11 cellular contexts compared by ENCODE assay signal in the genomic region with DNA sequence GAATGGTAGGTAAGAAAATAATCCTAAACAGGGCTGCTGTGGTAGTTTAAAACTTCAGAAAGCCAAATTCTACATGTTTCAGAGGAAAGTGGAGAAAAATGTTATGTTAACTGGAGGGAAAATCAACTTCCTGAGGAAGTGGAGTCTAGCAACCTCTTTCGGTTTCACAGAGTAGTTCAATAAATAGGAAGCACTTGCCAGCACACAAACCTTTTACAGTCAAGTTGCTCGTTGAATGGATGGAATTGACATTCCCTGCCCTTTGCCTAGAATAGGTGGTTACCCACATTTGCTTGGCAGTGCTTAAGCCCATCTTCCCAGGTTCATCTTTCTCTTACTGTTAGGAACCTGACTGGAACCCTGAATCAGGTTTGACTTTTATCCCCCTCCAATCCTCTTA. TPM values are rescaled to one million over a fixed set of nuclear protein-coding genes. Genes with fewer than 3 reads are reported as not detected.
DNase-seq lines count a peak whose midpoint lies in the region; ATAC-seq, FAIRE-seq and TF ChIP-seq lines count a peak whose summit lies in the region.
"Had no signal": no experiment of that assay in that cellular context is flagged by ENCODE, and none has a peak within 500 bp of the region (broad histone marks: within the 10 kb centered on the region; RNA-seq: fewer than 3 reads in every experiment).

No MANE protein-coding gene starts in this region.

- no peaks in the 10 kb centered on the region for H3K9me3 ChIP-seq in GM12878 (replicated peaks; ENCODE audit: control insufficient read depth, insufficient read depth, low read length)
- no peaks in the 10 kb centered on the region for H3K9me3 ChIP-seq in MG63
- H3K9me3 ChIP-seq: A549 had no signal

- peaks cover 32% of the 10 kb centered on the region for H3K4me1 ChIP-seq in GM12878 (ENCODE audit: control insufficient read depth, insufficient read depth, low read length)

- TF ChIP-seq RAD21 in GM12878 (IDR thresholded peaks at IDR 0.05; ENCODE audit: insufficient read depth, low read depth, low read length), result no peak

- peak overlapping the region; percentile 35; the same call in 1 of the 2 replicates for H3K4me2 ChIP-seq in GM12878 (ENCODE audit: control insufficient read depth, insufficient read depth)
- H3K4me2 ChIP-seq: A549 had no signal

- H3K4me1 Mint-ChIP-seq in stimulated activated effector memory CD8-positive, alpha-beta T cell treated with anti-CD3 and anti-CD28 coated beads, Interleukin-12 subunit alpha, Interleukin-12 subunit beta, amount 100 ng/mL, for 72 hours, result peaks cover 39% of the 10 kb centered on the region

- 0 out of 2 replicates have a peak overlapping the region, but pooled peaks have one; percentile 1 for H3K27ac ChIP-seq in GM12878 (ENCODE audit: control insufficient read depth, insufficient read depth)
- H3K27ac ChIP-seq: A549 had no signal

- no peak overlapping the region for H2AFZ ChIP-seq in GM12878 (ENCODE audit: control insufficient read depth, low read depth, low read length)

- TF ChIP-seq POLR2A in GM12878 (IDR thresholded peaks at IDR 0.05; ENCODE audit: low read depth, low read length), result no peak
- TF ChIP-seq POLR2A in lower leg skin (IDR thresholded peaks at IDR 0.05), result no peak

- H3K4me3 Mint-ChIP-seq in stimulated activated effector memory CD8-positive, alpha-beta T cell treated with anti-CD3 and anti-CD28 coated beads, Interleukin-12 subunit alpha, Interleukin-12 subunit beta, amount 100 ng/mL, for 72 hours, result peak overlapping the region; percentile 3

- H3K79me2 ChIP-seq in GM12878 (ENCODE audit: control insufficient read depth, insufficient read depth, low read length), result peaks cover 18% of the 10 kb centered on the region

- no peaks in the 10 kb centered on the region for H3K9me3 Mint-ChIP-seq in stimulated activated effector memory CD8-positive, alpha-beta T cell treated with anti-CD3 and anti-CD28 coated beads, Interleukin-12 subunit alpha, Interleukin-12 subunit beta, amount 100 ng/mL, for 72 hours

- peaks cover 9 to 46% of the 10 kb centered on the region in 2 experiments for H3K36me3 ChIP-seq in GM12878 (ENCODE audit: control insufficient read depth in 2 of 2, insufficient read depth in 2 of 2, low read length in 1 of 2)
- H3K36me3 ChIP-seq in MG63, result peaks cover 82% of the 10 kb centered on the region

- no TSS peak for BruUV-seq in GM12878 (replicated peaks; lab: Mats Ljungman, UMichigan)

- POLR2A ChIA-PET in GM12878 (lab: Charles Lee), result no interaction called here

- SMC1A ChIA-PET in GM12878 (lab: Charles Lee; ENCODE audit: uncharacterized antibody, unreplicated experiment), result interaction anchor here (1.4 kb wide), 1 partner anchor 17 kb away, joined by 4 read pairs; no protein-coding TSS in a partner anchor

- peak in 1 of 3 experiments; percentile 20; a peak in 1 of 6 replicates for TF ChIP-seq CTCF in GM12878 (IDR thresholded peaks at IDR 0.05 in 2 of 3, conservative IDR thresholded peaks at IDR 0.05 in 1 of 3; ENCODE audit: control insufficient read depth in 2 of 3, extremely low read depth in 1 of 3, insufficient read depth in 1 of 3, low read depth in 3 of 3, low read length in 3 of 3)
- no peak for TF ChIP-seq CTCF in lower leg skin (IDR thresholded peaks at IDR 0.05)

- 0% methylated on average over 2 of the region's 2 CpGs for WGBS in GM12878 (ENCODE audit: insufficient coverage, insufficient replicate concordance, low lambda C conversion rate, missing lambda C conversion rate)
- 58 to 76% methylated on average over 2 of the region's 2 CpGs for WGBS in lower leg skin, 2 donors

- CTCF ChIA-PET in GM12878 (lab: Yijun Ruan, JAX), result no interaction called here

- in situ Hi-C loops in GM12878 (cut with MboI), result no loop called here

- H3K4me3 ChIP-seq in GM12878, result no peak overlapping the region
- no peak overlapping the region for H3K4me3 ChIP-seq in MG63
- no peak overlapping the region for H3K4me3 ChIP-seq in lower leg skin (ENCODE audit: low read depth, poor library complexity, severe bottlenecking)
- H3K4me3 ChIP-seq: A549 had no signal

- H4K20me1 ChIP-seq in GM12878 (ENCODE audit: control insufficient read depth, insufficient read depth), result no peaks in the 10 kb centered on the region

- no peak for FAIRE-seq in GM12878 (lab: Jason Lieb, UNC)
- FAIRE-seq: A549 had no signal

- RAD21 ChIA-PET in GM12878 (lab: Charles Lee; ENCODE audit: unreplicated experiment), result no interaction called here

- no peak for TF ChIP-seq EP300 in GM12878 (IDR thresholded peaks at IDR 0.05; ENCODE audit: borderline replicate concordance in 1 of 2, control insufficient read depth in 1 of 2, low read depth in 2 of 2, low read length in 2 of 2)

- DNase-seq in activated CD8-positive, alpha-beta memory T cell treated with anti-CD3 and anti-CD28 coated beads for 24 hours, result peak; percentile 49
- DNase-seq in activated CD8-positive, alpha-beta memory T cell treated with anti-CD3 and anti-CD28 coated beads, Interleukin-2, amount 50 U/mL, for 48 hours, result no peak
- DNase-seq in NOMO-1 treated with dmso at 0.1 percent for 144 hours (lab: John Stamatoyannopoulos, UW; ENCODE audit: unreplicated experiment), result peak; percentile 52
- no peak for DNase-seq in GM12878 (ENCODE audit: low read depth, low spot score)
- no peak for DNase-seq in stimulated activated effector memory CD8-positive, alpha-beta T cell treated with anti-CD3 and anti-CD28 coated beads, Interleukin-12 subunit alpha, Interleukin-12 subunit beta, amount 100 ng/mL, for 72 hours (ENCODE audit: low spot score in 2 of 2)
- DNase-seq in MG63, result no peak
- DNase-seq in lower leg skin (ENCODE audit: low spot score in 2 of 2), result no peak
- DNase-seq: NCI-H2107, RPMI8226 had no signal

- ATAC-seq in GM12878, result no peak
- ATAC-seq in stimulated activated effector memory CD8-positive, alpha-beta T cell treated with anti-CD3 and anti-CD28 coated beads, Interleukin-12 subunit alpha, Interleukin-12 subunit beta, amount 100 ng/mL, for 72 hours, result no peak
- no peak for ATAC-seq in GM18502 (IDR thresholded peaks at IDR 0.05; ENCODE audit: poor library complexity, unreplicated experiment)
- ATAC-seq: A549 had no signal

- intact Hi-C loops in GM12878 (cut with micrococcal nuclease; ENCODE audit: unreplicated experiment) (no loop called here), lower leg skin (cut with DNase I; ENCODE audit: low total_unique reads) (no loop called here)

- H3K27me3 ChIP-seq in GM12878 (replicated peaks in 1 of 2; ENCODE audit: control insufficient read depth in 2 of 2, insufficient read depth in 2 of 2, low read length in 1 of 2), result no peaks in the 10 kb centered on the region
- no peaks in the 10 kb centered on the region for H3K27me3 ChIP-seq in MG63

- H3K27ac Mint-ChIP-seq in stimulated activated effector memory CD8-positive, alpha-beta T cell treated with anti-CD3 and anti-CD28 coated beads, Interleukin-12 subunit alpha, Interleukin-12 subunit beta, amount 100 ng/mL, for 72 hours, result peak overlapping the region; percentile 15

- H3K9ac ChIP-seq in GM12878 (ENCODE audit: control insufficient read depth, insufficient read depth, low read length), result no peak overlapping the region

- peaks cover 89% of the 10 kb centered on the region for H3K36me3 Mint-ChIP-seq in stimulated activated effector memory CD8-positive, alpha-beta T cell treated with anti-CD3 and anti-CD28 coated beads, Interleukin-12 subunit alpha, Interleukin-12 subunit beta, amount 100 ng/mL, for 72 hours

RNA-seq across cellular contexts. Expression of gene ANKRD13A, which starts 15.9 kb away (rescaled TPM):
- total RNA-seq in GM12878 (2013; cell fraction: nucleolus; rRNA removed), result 186 and 192 TPM in 2 replicates
- 90.1 and 93.4 TPM in 2 replicates for total RNA-seq in GM12878 (2014; rRNA removed)
- total RNA-seq in GM12878 (2014; rRNA removed; fragmentation: Illumina TruSeq; extraction: Trizol), result 76.9 and 85.2 TPM in 2 replicates
- 78.8 and 81.4 TPM in 2 replicates for total RNA-seq in GM12878 (2021)
- 44.8 TPM for polyA plus RNA-seq in GM12878 (2011; ENCODE audit: low read depth)
- 82.8 and 110 TPM in 2 replicates for polyA plus RNA-seq in GM12878 (2011; rRNA removed)
- polyA plus RNA-seq in GM12878 (2011; cell fraction: cytosol; rRNA removed), result 76.6 and 102 TPM in 2 replicates
- 147 and 169 TPM in 2 replicates for polyA plus RNA-seq in GM12878 (2011; cell fraction: nucleus; rRNA removed)
- 53.4 and 59.4 TPM in 2 replicates for polyA plus RNA-seq in GM12878 (2012)
- polyA plus RNA-seq in GM12878 (2014; fragmentation: Illumina TruSeq; extraction: Trizol), result 76.2 and 106 TPM in 2 replicates
- 10 to 100 TPM; 10.2 to 18.2 TPM for polyA plus RNA-seq in GM12878 (2014; fragmentation: Nextera tagmentation; extraction: Ambion mirVana)
- 75.2 and 89.1 TPM in 2 replicates for polyA plus RNA-seq in GM12878 (2014; rRNA removed)
- polyA plus RNA-seq in GM12878 (2016; fragmentation: Nextera tagmentation; extraction: Ambion mirVana), result 10 to 100 TPM; 38.5 to 40.3 TPM
- polyA minus RNA-seq in GM12878 (2011; rRNA and poly(A)+ RNA removed), result 65.0 and 97.9 TPM in 2 replicates
- 22.2 and 25.9 TPM in 2 replicates for polyA minus RNA-seq in GM12878 (2011; cell fraction: cytosol; rRNA and poly(A)+ RNA removed)
- 35.7 and 47.7 TPM in 2 replicates for polyA minus RNA-seq in GM12878 (2011; cell fraction: nucleus; rRNA and poly(A)+ RNA removed)
- total RNA-seq in MG63 (2014; rRNA removed; shearing (Covaris generic); ENCODE audit: low replicate concordance), result 75.0 and 96.8 TPM in 2 replicates
- 100 to 1,000 TPM in 3 of 4 donors, 10 to 100 TPM in 1; 97.7 to 184 (median 143) TPM for total RNA-seq in lower leg skin

RNA-seq across cellular contexts. Expression of gene GIT2, which starts 19.0 kb away (rescaled TPM):
- total RNA-seq in GM12878 (2013; cell fraction: nucleolus; rRNA removed), result 220 and 223 TPM in 2 replicates
- total RNA-seq in GM12878 (2014; rRNA removed) (34.0 and 34.3 TPM in 2 replicates), GM12878 (2014; rRNA removed; fragmentation: Illumina TruSeq; extraction: Trizol) (43.7 and 44.3 TPM in 2 replicates), GM12878 (2021) (44.1 and 45.5 TPM in 2 replicates), lower leg skin (10 to 100 TPM; 25.2 to 31.8 (median 28.5) TPM)
- polyA plus RNA-seq in GM12878 (2011; ENCODE audit: low read depth), result 24.2 TPM
- polyA plus RNA-seq in GM12878 (2011; rRNA removed) (44.1 and 47.7 TPM in 2 replicates), GM12878 (2014; fragmentation: Illumina TruSeq; extraction: Trizol) (47.3 and 55.8 TPM in 2 replicates), GM12878 (2014; fragmentation: Nextera tagmentation; extraction: Ambion mirVana) (1 to 10 TPM; 9.1 to 9.4 TPM), GM12878 (2014; rRNA removed) (42.0 and 43.3 TPM in 2 replicates), GM12878 (2016; fragmentation: Nextera tagmentation; extraction: Ambion mirVana) (10 to 100 TPM; 49.9 TPM)
- polyA plus RNA-seq in GM12878 (2011; cell fraction: cytosol; rRNA removed), result 34.4 and 36.4 TPM in 2 replicates
- polyA plus RNA-seq in GM12878 (2011; cell fraction: nucleus; rRNA removed), result 77.9 TPM in 2 replicates
- 28.0 and 33.4 TPM in 2 replicates for polyA plus RNA-seq in GM12878 (2012)
- 71.2 and 81.6 TPM in 2 replicates for polyA minus RNA-seq in GM12878 (2011; rRNA and poly(A)+ RNA removed)
- 11.9 and 25.9 TPM in 2 replicates for polyA minus RNA-seq in GM12878 (2011; cell fraction: cytosol; rRNA and poly(A)+ RNA removed)
- polyA minus RNA-seq in GM12878 (2011; cell fraction: nucleus; rRNA and poly(A)+ RNA removed), result 57.8 and 95.2 TPM in 2 replicates
- total RNA-seq in MG63 (2014; rRNA removed; shearing (Covaris generic); ENCODE audit: low replicate concordance), result 14.5 and 20.7 TPM in 2 replicates

RNA-seq across cellular contexts. Expression of gene C12orf76, which starts 33.2 kb away (rescaled TPM):
- 26.2 TPM in 2 replicates for total RNA-seq in GM12878 (2013; cell fraction: nucleolus; rRNA removed)
- 10.1 and 12.2 TPM in 2 replicates for total RNA-seq in GM12878 (2014; rRNA removed)
- total RNA-seq in GM12878 (2014; rRNA removed; fragmentation: Illumina TruSeq; extraction: Trizol), result 7.9 and 9.1 TPM in 2 replicates
- total RNA-seq in GM12878 (2021), result 9.3 and 11.1 TPM in 2 replicates
- polyA plus RNA-seq in GM12878 (2011; ENCODE audit: low read depth), result 10.2 TPM
- polyA plus RNA-seq in GM12878 (2011; rRNA removed), result 20.4 and 27.4 TPM in 2 replicates
- polyA plus RNA-seq in GM12878 (2011; cell fraction: cytosol; rRNA removed), result 17.2 and 18.4 TPM in 2 replicates
- polyA plus RNA-seq in GM12878 (2011; cell fraction: nucleus; rRNA removed), result 12.1 and 15.3 TPM in 2 replicates
- polyA plus RNA-seq in GM12878 (2012), result 15.5 and 19.8 TPM in 2 replicates
- polyA plus RNA-seq in GM12878 (2014; fragmentation: Illumina TruSeq; extraction: Trizol), result 8.8 and 14.0 TPM in 2 replicates
- polyA plus RNA-seq in GM12878 (2014; fragmentation: Nextera tagmentation; extraction: Ambion mirVana), result 1 to 10 TPM; 3.6 to 4.6 TPM
- 12.1 and 13.7 TPM in 2 replicates for polyA plus RNA-seq in GM12878 (2014; rRNA removed)
- 10 to 100 TPM; 13.7 to 13.8 TPM for polyA plus RNA-seq in GM12878 (2016; fragmentation: Nextera tagmentation; extraction: Ambion mirVana)
- polyA minus RNA-seq in GM12878 (2011; rRNA and poly(A)+ RNA removed), result 12.4 and 15.9 TPM in 2 replicates
- 4.4 and 6.1 TPM in 2 replicates for polyA minus RNA-seq in GM12878 (2011; cell fraction: cytosol; rRNA and poly(A)+ RNA removed)
- polyA minus RNA-seq in GM12878 (2011; cell fraction: nucleus; rRNA and poly(A)+ RNA removed), result 3.9 and 6.8 TPM in 2 replicates
- total RNA-seq in MG63 (2014; rRNA removed; shearing (Covaris generic); ENCODE audit: low replicate concordance), result 0.47 and 8.3 TPM in 2 replicates
- total RNA-seq in lower leg skin, result 1 to 10 TPM; 4.2 to 10.0 (median 8.8) TPM

Comparison
In these comparisons a context has a peak if more than half of its experiments do, and no peak if none do; other contexts are left out.
1. DNase-seq: peak in activated CD8-positive, alpha-beta memory T cell treated with anti-CD3 and anti-CD28 coated beads for 24 hours (single experiment) and NOMO-1 treated with dmso at 0.1 percent for 144 hours (single experiment); none in activated CD8-positive, alpha-beta memory T cell treated with anti-CD3 and anti-CD28 coated beads, Interleukin-2, amount 50 U/mL, for 48 hours (single experiment), GM12878 (single experiment), stimulated activated effector memory CD8-positive, alpha-beta T cell treated with anti-CD3 and anti-CD28 coated beads, Interleukin-12 subunit alpha, Interleukin-12 subunit beta, amount 100 ng/mL, for 72 hours (0 of 2), MG63 (single experiment) and lower leg skin (0 of 2).